8 cellular contexts compared by ENCODE assay signal in genomic region chr6:2857580-2858337, GRCh38. TPM values are rescaled to one million over a fixed set of nuclear protein-coding genes. Genes with fewer than 3 reads are reported as not detected.
DNase-seq lines count a peak whose midpoint lies in the region; ATAC-seq lines count a peak whose summit lies in the region.

No MANE protein-coding gene starts in this region.

- peak overlapping the region; percentile 80 for H3K27ac ChIP-seq in SJSA1
- peak overlapping the region; percentile 49 for H3K27ac ChIP-seq in layer of hippocampus (ENCODE audit: low read depth, low read length)

- H3K27me3 ChIP-seq in SJSA1 (replicated peaks) (no peaks in the 10 kb centered on the region), layer of hippocampus (ENCODE audit: control insufficient read depth, insufficient read depth, low read length) (no peaks in the 10 kb centered on the region)

- H3K36me3 Mint-ChIP-seq in activated naive CD4-positive, alpha-beta T cell treated with anti-CD3 and anti-CD28 coated beads, Interleukin-2, amount 50 U/mL, for 72 hours = peaks cover 16 to 30% of the 10 kb centered on the region in 2 donors

- H3K36me3 ChIP-seq in SJSA1 = no peaks in the 10 kb centered on the region

- H3K4me3 ChIP-seq in SJSA1 = no peak overlapping the region

- DNase-seq in SJSA1 (ENCODE audit: low read depth in 1 of 2, low spot score in 2 of 2) (peak; percentile 68), globus pallidus (ENCODE audit: low spot score) (no peak), DMS114 treated with DMSO at 0.1 percent for 48 hours (lab: John Stamatoyannopoulos, UW; ENCODE audit: unreplicated experiment) (no peak)
- peak; percentile 68 to 95 for DNase-seq in activated naive CD4-positive, alpha-beta T cell treated with anti-CD3 and anti-CD28 coated beads, Interleukin-2, amount 50 U/mL, for 72 hours (ENCODE audit: low spot score in 2 of 2)
- DNase-seq in stimulated activated CD8-positive, alpha-beta memory T cell treated with anti-CD3 and anti-CD28 coated beads, Interleukin-12 subunit alpha, Interleukin-12 subunit beta, amount 100 ng/mL, for 24 hours (ENCODE audit: extremely low read depth) = peak; percentile 65

- ATAC-seq in GM18502 (IDR thresholded peaks at IDR 0.05; ENCODE audit: poor library complexity, unreplicated experiment) (peak; percentile 56), HG02870 (IDR thresholded peaks at IDR 0.05; ENCODE audit: unreplicated experiment) (peak; percentile 53)
- peak; percentile 75 to 78 for ATAC-seq in activated naive CD4-positive, alpha-beta T cell treated with anti-CD3 and anti-CD28 coated beads, Interleukin-2, amount 50 U/mL, for 72 hours

- H3K4me1 ChIP-seq in SJSA1 (replicated peaks) = peaks cover 49% of the 10 kb centered on the region

- no peaks in the 10 kb centered on the region for H3K9me3 ChIP-seq in SJSA1 (replicated peaks)

- peak overlapping the region; percentile 98 to 99 for H3K27ac Mint-ChIP-seq in activated naive CD4-positive, alpha-beta T cell treated with anti-CD3 and anti-CD28 coated beads, Interleukin-2, amount 50 U/mL, for 72 hours

- H3K9me3 Mint-ChIP-seq in activated naive CD4-positive, alpha-beta T cell treated with anti-CD3 and anti-CD28 coated beads, Interleukin-2, amount 50 U/mL, for 72 hours = peaks cover 9 to 12% of the 10 kb centered on the region in 2 donors

RNA-seq across cellular contexts. Expression of gene SERPINB1, which starts 16.1 kb away (rescaled TPM):
- 22.6 and 28.0 TPM in 2 replicates for total RNA-seq in SJSA1 (2014; rRNA removed; shearing (Covaris generic))
- total RNA-seq in activated naive CD4-positive, alpha-beta T cell treated with anti-CD3 and anti-CD28 coated beads, Interleukin-2, amount 50 U/mL, for 72 hours = 100 to 1,000 TPM; 121 to 169 TPM

RNA-seq across cellular contexts. Expression of gene SERPINB9, which starts 45.4 kb away (rescaled TPM):
- 5.0 and 6.8 TPM in 2 replicates for total RNA-seq in SJSA1 (2014; rRNA removed; shearing (Covaris generic))
- total RNA-seq in activated naive CD4-positive, alpha-beta T cell treated with anti-CD3 and anti-CD28 coated beads, Interleukin-2, amount 50 U/mL, for 72 hours = 100 to 1,000 TPM in 1 of 2 donors, 10 to 100 TPM in 1; 51.3 to 102 TPM

Comparison
In these comparisons a context has a peak if more than half of its experiments do, and no peak if none do; other contexts are left out.
1. DNase-seq: peak in SJSA1 (2 of 2), activated naive CD4-positive, alpha-beta T cell treated with anti-CD3 and anti-CD28 coated beads, Interleukin-2, amount 50 U/mL, for 72 hours (2 of 2) and stimulated activated CD8-positive, alpha-beta memory T cell treated with anti-CD3 and anti-CD28 coated beads, Interleukin-12 subunit alpha, Interleukin-12 subunit beta, amount 100 ng/mL, for 24 hours (single experiment); none in globus pallidus (single experiment) and DMS114 treated with DMSO at 0.1 percent for 48 hours (single experiment).
2. Peak in every context shown above with its lines, with median percentiles within 50 percentile points of each other: ATAC-seq.